1 cellular context compared by ENCODE assay signal in genomic region chr22:20200411-20200810, GRCh38.
TF ChIP-seq lines count a peak whose summit lies in the region.

No MANE protein-coding gene starts in this region.

TF ChIP-seq in H1, 55 proteins besides CTCF, POLR2A, EP300 and RAD21 (continued from another document):
- no peak for TF ChIP-seq CHD7 (IDR thresholded peaks at IDR 0.05; ENCODE audit: insufficient replicate concordance, low read length)
- TF ChIP-seq KDM5A (IDR thresholded peaks at IDR 0.05; ENCODE audit: low read length), result no peak
TF ChIP-seq in H1: peak in this region for 0.
